8 cellular contexts compared by ENCODE assay signal in the genomic region with DNA sequence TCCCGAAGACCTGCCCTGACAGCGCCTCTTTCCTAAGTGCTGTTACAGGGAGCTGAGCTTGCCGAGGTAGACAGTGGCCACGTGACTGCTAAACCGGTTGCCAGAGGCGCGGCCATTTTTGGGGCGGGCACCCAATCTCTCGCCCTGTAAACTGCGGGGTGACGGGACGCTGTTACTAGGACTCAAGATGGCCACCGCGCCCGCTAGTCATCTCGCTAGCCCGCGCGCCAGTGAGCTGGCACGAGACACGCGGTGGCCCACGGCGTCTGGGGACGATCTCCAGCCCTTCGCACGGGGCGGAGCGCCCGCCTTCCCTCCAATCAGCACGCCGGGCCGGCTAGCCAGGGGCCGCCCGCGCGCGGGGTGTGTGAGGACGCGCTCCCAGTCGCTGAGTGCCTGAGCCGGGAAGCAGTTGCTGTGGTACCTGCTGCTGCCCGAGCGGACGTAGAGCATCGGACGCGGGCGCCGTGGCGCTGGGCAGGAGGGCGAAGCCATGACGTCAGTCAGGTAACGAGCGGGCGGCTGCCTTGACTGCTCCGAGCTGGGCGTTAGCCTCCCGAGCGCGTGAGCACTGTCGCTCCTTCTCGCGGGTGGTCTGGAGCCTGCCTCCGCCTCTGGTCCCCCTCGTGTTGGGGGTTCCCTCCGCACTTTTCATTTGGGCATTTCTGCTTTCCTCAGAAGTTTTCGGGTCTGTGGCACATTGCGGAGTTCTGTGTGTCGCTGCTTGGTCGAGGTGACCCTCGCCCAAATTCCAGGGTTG. TPM values are rescaled to one million over a fixed set of nuclear protein-coding genes. Genes with fewer than 3 reads are reported as not detected.
A peak's percentile ranks its signal among the peaks of the same experiment; 100 is the strongest.
DNase-seq lines count a peak whose midpoint lies in the region; ATAC-seq and TF ChIP-seq lines count a peak whose summit lies in the region.

No MANE protein-coding gene starts in this region.

- no peaks in the 10 kb centered on the region for H3K9me3 Mint-ChIP-seq in T-cell

- DNase-seq in GM13977 (ENCODE audit: low spot score) = peak; percentile 88
- peak; percentile 100 for DNase-seq in NCI-H146 (lab: John Stamatoyannopoulos, UW)
- peak; percentile 90 to 99 (median 96) for DNase-seq in T-cell
- peak; percentile 86 for DNase-seq in amniotic epithelial cell (ENCODE audit: low read depth)
- peak; percentile 95 for DNase-seq in left cardiac atrium
- DNase-seq in posterior vena cava (ENCODE audit: low spot score) = peak; percentile 99
- DNase-seq in upper lobe of right lung = peak; percentile 99

- H3K27me3 Mint-ChIP-seq in T-cell = no peaks in the 10 kb centered on the region

- ATAC-seq in HG02870 (IDR thresholded peaks at IDR 0.05; ENCODE audit: unreplicated experiment) = peak; percentile 86
- peak; percentile 93 to 96 (median 95) for ATAC-seq in T-cell (replicated peaks in 1 of 4)
- peak; percentile 97 to 99 for ATAC-seq in left cardiac atrium
- ATAC-seq in upper lobe of right lung = peak; percentile 98

- peak overlapping the region; percentile 79 for H3K4me3 ChIP-seq in upper lobe of right lung

- peaks cover 19% of the 10 kb centered on the region for H3K4me1 ChIP-seq in upper lobe of right lung

- no peaks in the 10 kb centered on the region for H3K27me3 ChIP-seq in upper lobe of right lung

- H3K27ac Mint-ChIP-seq in T-cell = peak overlapping the region; percentile 96 to 98

- intact Hi-C loops in left cardiac atrium (cut with DNase I) (no loop called here), posterior vena cava (cut with DNase I) (no loop called here), upper lobe of right lung (cut with DNase I) (no loop called here)

- peaks cover 35 to 44% (median 43%) of the 10 kb centered on the region in 3 donors for H3K4me1 Mint-ChIP-seq in T-cell

- CTCF ChIA-PET in T-cell (lab: Charles Lee) = interaction anchor here in 1 of 2 donors (0.6 to 1.4 kb wide), 7 partner anchors 9 to 68 kb away, joined by 3 to 7 read pairs (median 4); partner anchors contain the start of genes ADK and AP3M1

- no peak for TF ChIP-seq CTCF in GM13977 (IDR thresholded peaks at IDR 0.05; ENCODE audit: extremely low read depth, insufficient read depth, missing control alignments)
- TF ChIP-seq CTCF in upper lobe of right lung (IDR thresholded peaks at IDR 0.05) = no peak

- in situ Hi-C loops in GM13977 (cut with MboI; ENCODE audit: low pct_unique_long_range_greater_than_20kb, low sequenced_read_pairs, unreplicated experiment) = no loop called here

- no peaks in the 10 kb centered on the region for H3K9me3 ChIP-seq in upper lobe of right lung

- H3K36me3 ChIP-seq in upper lobe of right lung = no peaks in the 10 kb centered on the region

- H3K4me3 Mint-ChIP-seq in T-cell = peak overlapping the region; percentile 88 to 94 (median 93)

- H3K36me3 Mint-ChIP-seq in T-cell = peaks cover 3% of the 10 kb centered on the region

- POLR2A ChIA-PET in T-cell (lab: Charles Lee) = interaction anchor here (0.6 to 1.3 kb wide), 7 partner anchors 9 to 54 kb away, joined by 3 to 11 read pairs (median 3); partner anchors contain the start of genes ADK (in 1 of the 2) and AP3M1 (in 1 of the 2)

- H3K27ac ChIP-seq in upper lobe of right lung = peak overlapping the region; percentile 89

RNA-seq across cellular contexts. Expression of gene ADK, which starts 25.5 kb away (rescaled TPM):
- 10 to 100 TPM; 20.7 to 32.8 (median 23.6) TPM for total RNA-seq in T-cell
- total RNA-seq in left cardiac atrium = 10 to 100 TPM; 31.2 to 34.9 TPM
- 10 to 100 TPM; 21.2 to 21.5 TPM for total RNA-seq in posterior vena cava
- total RNA-seq in upper lobe of right lung = 53.0 TPM

RNA-seq across cellular contexts. Expression of gene AP3M1, which starts 25.9 kb away (rescaled TPM):
- 10 to 100 TPM; 25.8 to 37.1 (median 33.9) TPM for total RNA-seq in T-cell
- total RNA-seq in left cardiac atrium = 10 to 100 TPM; 26.3 to 28.9 TPM
- 10 to 100 TPM; 25.7 to 28.3 TPM for total RNA-seq in posterior vena cava
- 33.1 TPM for total RNA-seq in upper lobe of right lung

Comparison
In these comparisons a context has a peak if more than half of its experiments do, and no peak if none do; other contexts are left out.
1. Peak in every context shown above with its lines: DNase-seq, ATAC-seq, H3K4me3 ChIP-seq and H3K27ac ChIP-seq.